Comparison of ENCODE assay signal across 2 cellular contexts in genomic region chr4:150662686-150663085, GRCh38.
TF ChIP-seq lines count a peak whose summit lies in the region.

No MANE protein-coding gene starts in this region.

TF ChIP-seq in HepG2, 621 proteins besides CTCF, POLR2A, EP300 and RAD21 (continued from another document):
- no peak for TF ChIP-seq ZNF280D (CRISPR knock-in tag; IDR thresholded peaks at IDR 0.05)

TF ChIP-seq in WTC11, 78 proteins besides CTCF, POLR2A, EP300 and RAD21 (continued from another document):
- TF ChIP-seq ZNF532 (CRISPR knock-in tag; IDR thresholded peaks at IDR 0.05; ENCODE audit: borderline replicate concordance) (no peak), PREB (CRISPR knock-in tag; IDR thresholded peaks at IDR 0.05; ENCODE audit: borderline replicate concordance) (no peak), SP1 (CRISPR knock-in tag; conservative IDR thresholded peaks at IDR 0.05) (no peak), SMAD4 (CRISPR knock-in tag; IDR thresholded peaks at IDR 0.05) (no peak), CREB1 (CRISPR knock-in tag; IDR thresholded peaks at IDR 0.05) (no peak), CBFB (CRISPR knock-in tag; IDR thresholded peaks at IDR 0.05; ENCODE audit: low read depth) (no peak), ARID4B (CRISPR knock-in tag; IDR thresholded peaks at IDR 0.05; ENCODE audit: borderline replicate concordance) (no peak), MLX (CRISPR knock-in tag; IDR thresholded peaks at IDR 0.05) (no peak), ZNF138 (CRISPR knock-in tag; conservative IDR thresholded peaks at IDR 0.05) (no peak), NFE2L1 (CRISPR knock-in tag; IDR thresholded peaks at IDR 0.05) (no peak), HMGA2 (CRISPR knock-in tag; IDR thresholded peaks at IDR 0.05) (no peak), TEAD4 (CRISPR knock-in tag; IDR thresholded peaks at IDR 0.05) (no peak), ZNF671 (CRISPR knock-in tag; IDR thresholded peaks at IDR 0.05) (no peak), ZSCAN18 (CRISPR knock-in tag; IDR thresholded peaks at IDR 0.05) (no peak)
